In genomic region chr5:143582869-143583268, GRCh38 we compare ENCODE assay signal across 17 cellular contexts.
DNase-seq lines count a peak whose midpoint lies in the region; ATAC-seq, FAIRE-seq and TF ChIP-seq lines count a peak whose summit lies in the region.
"Had no signal": no experiment of that assay in that cellular context is flagged by ENCODE, and none has a peak within 500 bp of the region (broad histone marks: within the 10 kb centered on the region; RNA-seq: fewer than 3 reads in every experiment).

No MANE protein-coding gene starts in this region.

- TF ChIP-seq CTCF in Loucy (conservative IDR thresholded peaks at IDR 0.05; ENCODE audit: low read length) (no peak), pancreas (IDR thresholded peaks at IDR 0.05) (no peak)

- no peaks in the 10 kb centered on the region for H4K20me1 ChIP-seq in Loucy (ENCODE audit: insufficient read depth, low read length, poor library complexity, severe bottlenecking)

- no peak overlapping the region for H3K9ac ChIP-seq in Loucy (ENCODE audit: low read depth, low read length, poor library complexity, severe bottlenecking)

- H3K4me3 ChIP-seq in Loucy (ENCODE audit: low read length, poor library complexity, severe bottlenecking), result no peak overlapping the region
- H3K4me3 ChIP-seq in pancreas, result no peak overlapping the region
- H3K4me3 ChIP-seq: coronary artery, gastroesophageal sphincter, spleen, uterus had no signal

- H3K9me3 ChIP-seq in Loucy (ENCODE audit: insufficient read depth, low read depth, low read length), result no peaks in the 10 kb centered on the region
- H3K9me3 ChIP-seq in pancreas, result no peaks in the 10 kb centered on the region
- H3K9me3 ChIP-seq: gastroesophageal sphincter, neutrophil, spleen, uterus had no signal

- FAIRE-seq in pancreas (lab: Jason Lieb, UNC), result no peak

- H3K4me2 ChIP-seq in Loucy (ENCODE audit: low read depth, low read length, poor library complexity, severe bottlenecking), result no peak overlapping the region

- H2AFZ ChIP-seq in Loucy (ENCODE audit: low read length), result peak overlapping the region; percentile 76

- H3K9me3 Mint-ChIP-seq in stimulated activated naive CD8-positive, alpha-beta T cell treated with anti-CD3 and anti-CD28 coated beads, Interleukin-15, amount 100 ng/mL, for 72 hours, result peaks cover 5 to 7% of the 10 kb centered on the region in 2 donors
- H3K9me3 Mint-ChIP-seq: activated naive CD4-positive, alpha-beta T cell treated with anti-CD3 and anti-CD28 coated beads, Interleukin-2, amount 10 ng/mL, durations not matched to agents 7 days and 5 days had no signal

- H3K79me2 ChIP-seq in Loucy (ENCODE audit: insufficient read depth, low read length), result no peaks in the 10 kb centered on the region

- no peak for DNase-seq in stimulated activated naive CD8-positive, alpha-beta T cell treated with anti-CD3 and anti-CD28 coated beads, Interleukin-15, Interleukin-2, amounts not matched to agents 100 U/mL and 50 U/mL, for 24 hours
- DNase-seq in stimulated activated naive CD8-positive, alpha-beta T cell treated with anti-CD3 and anti-CD28 coated beads, Interleukin-15, amount 100 ng/mL, for 72 hours, result no peak
- peak; percentile 76 for DNase-seq in amniotic epithelial cell (ENCODE audit: low read depth)
- no peak for DNase-seq in pancreas
- no peak for DNase-seq in SHP77 treated with DMSO at 0.1 percent for 48 hours (lab: John Stamatoyannopoulos, UW)
- DNase-seq in activated gamma-delta T cell treated with Interleukin-2 at 50 U/mL for 16 hours, result no peak
- DNase-seq in NCI-H1694 (lab: John Stamatoyannopoulos, UW), result no peak
- DNase-seq: activated CD8-positive, alpha-beta T cell treated with anti-CD3 and anti-CD28 coated beads for 36 hours; activated naive CD4-positive, alpha-beta T cell treated with anti-CD3 and anti-CD28 coated beads, Interleukin-2, amount 10 ng/mL, durations not matched to agents 7 days and 5 days; H7; Kasumi-1; spleen; uterus had no signal

- no peaks in the 10 kb centered on the region for H3F3A ChIP-seq in Loucy (ENCODE audit: low read depth)

- intact Hi-C loops in pancreas (cut with DNase I), result no loop called here

- 63 to 73% methylated on average over 5 of the region's 5 CpGs for WGBS in pancreas, 2 donors

- ATAC-seq in stimulated activated naive CD8-positive, alpha-beta T cell treated with anti-CD3 and anti-CD28 coated beads, Interleukin-15, Interleukin-2, amounts not matched to agents 100 U/mL and 50 U/mL, for 24 hours, result peak; percentile 58
- no peak for ATAC-seq in stimulated activated naive CD8-positive, alpha-beta T cell treated with anti-CD3 and anti-CD28 coated beads, Interleukin-15, amount 100 ng/mL, for 72 hours
- no peak for ATAC-seq in pancreas
- ATAC-seq: gastroesophageal sphincter had no signal

- H3K27ac Mint-ChIP-seq in stimulated activated naive CD8-positive, alpha-beta T cell treated with anti-CD3 and anti-CD28 coated beads, Interleukin-15, amount 100 ng/mL, for 72 hours, result no peak overlapping the region
- H3K27ac Mint-ChIP-seq: activated CD8-positive, alpha-beta T cell treated with anti-CD3 and anti-CD28 coated beads for 36 hours; activated naive CD4-positive, alpha-beta T cell treated with anti-CD3 and anti-CD28 coated beads, Interleukin-2, amount 10 ng/mL, durations not matched to agents 7 days and 5 days had no signal

- H3K9me2 ChIP-seq in Loucy (replicated peaks; ENCODE audit: low read depth, low read length), result no peaks in the 10 kb centered on the region

- H3K4me1 ChIP-seq in Loucy (ENCODE audit: insufficient read depth, low read length, poor library complexity, severe bottlenecking), result peaks cover 21% of the 10 kb centered on the region
- no peaks in the 10 kb centered on the region for H3K4me1 ChIP-seq in pancreas
- H3K4me1 ChIP-seq: uterus had no signal

- peaks cover 12% of the 10 kb centered on the region for H3K27me3 Mint-ChIP-seq in stimulated activated naive CD8-positive, alpha-beta T cell treated with anti-CD3 and anti-CD28 coated beads, Interleukin-15, amount 100 ng/mL, for 72 hours
- H3K27me3 Mint-ChIP-seq: activated CD8-positive, alpha-beta T cell treated with anti-CD3 and anti-CD28 coated beads for 36 hours; activated naive CD4-positive, alpha-beta T cell treated with anti-CD3 and anti-CD28 coated beads, Interleukin-2, amount 10 ng/mL, durations not matched to agents 7 days and 5 days had no signal

- H3K27ac ChIP-seq in pancreas, result no peak overlapping the region
- H3K27ac ChIP-seq: coronary artery, gastroesophageal sphincter, neutrophil, spleen, uterus had no signal

- no peak overlapping the region for H3K4me3 Mint-ChIP-seq in stimulated activated naive CD8-positive, alpha-beta T cell treated with anti-CD3 and anti-CD28 coated beads, Interleukin-15, amount 100 ng/mL, for 72 hours
- H3K4me3 Mint-ChIP-seq: activated CD8-positive, alpha-beta T cell treated with anti-CD3 and anti-CD28 coated beads for 36 hours; activated naive CD4-positive, alpha-beta T cell treated with anti-CD3 and anti-CD28 coated beads, Interleukin-2, amount 10 ng/mL, durations not matched to agents 7 days and 5 days had no signal

- no peaks in the 10 kb centered on the region for H3K36me3 ChIP-seq in Loucy (ENCODE audit: insufficient read depth, low read length)
- H3K36me3 ChIP-seq in pancreas, result no peaks in the 10 kb centered on the region
- H3K36me3 ChIP-seq: gastroesophageal sphincter, neutrophil, spleen, uterus had no signal

- H3K4me1 Mint-ChIP-seq in stimulated activated naive CD8-positive, alpha-beta T cell treated with anti-CD3 and anti-CD28 coated beads, Interleukin-15, amount 100 ng/mL, for 72 hours, result peaks cover 41% of the 10 kb centered on the region

- H3K27me3 ChIP-seq in Loucy (ENCODE audit: insufficient read depth, low read length, poor library complexity, severe bottlenecking) (no peaks in the 10 kb centered on the region), pancreas (no peaks in the 10 kb centered on the region)
- H3K27me3 ChIP-seq: gastroesophageal sphincter, neutrophil, spleen, uterus had no signal
